ENCODE assay signal across 8 cellular contexts in genomic region chr15:92881570-92881837, GRCh38. TPM values are rescaled to one million over a fixed set of nuclear protein-coding genes. Genes with fewer than 3 reads are reported as not detected.
DNase-seq lines count a peak whose midpoint lies in the region; ATAC-seq and TF ChIP-seq lines count a peak whose summit lies in the region.

No MANE protein-coding gene starts in this region.

- TF ChIP-seq POLR2A in esophagus squamous epithelium (IDR thresholded peaks at IDR 0.05): no peak

- no peaks in the 10 kb centered on the region for H3K9me2 ChIP-seq in DOHH2 (replicated peaks; ENCODE audit: control insufficient read depth, low read length)

- H4K20me1 ChIP-seq in DOHH2 (ENCODE audit: control insufficient read depth, insufficient read depth, low read depth, low read length): peaks cover 6% of the 10 kb centered on the region; the same call in 1 of the 2 replicates

- TF ChIP-seq CTCF in DOHH2 (IDR thresholded peaks at IDR 0.05; ENCODE audit: low read depth, low read length, poor library complexity, severe bottlenecking) (no peak), esophagus squamous epithelium (IDR thresholded peaks at IDR 0.05) (no peak)

- no peak for DNase-seq in SK-N-MC (ENCODE audit: low read depth, low spot score)
- no peak for DNase-seq in esophagus squamous epithelium (lab: John Stamatoyannopoulos, UW)
- no peak for DNase-seq in pons (ENCODE audit: low spot score)
- no peak for DNase-seq in amniotic stem cell (lab: John Stamatoyannopoulos, UW)
- DNase-seq in effector CD8-positive, alpha-beta T cell (lab: John Stamatoyannopoulos, UW): no peak

- H3K79me2 ChIP-seq in DOHH2 (ENCODE audit: control insufficient read depth, low read length): peaks cover 45% of the 10 kb centered on the region

- H3K9ac ChIP-seq in SK-N-MC (ENCODE audit: insufficient read length) (peak overlapping the region; percentile 79), rectal smooth muscle tissue (ENCODE audit: low read length) (peak overlapping the region; percentile 57)

- H3K9me3 ChIP-seq in DOHH2 (ENCODE audit: control insufficient read depth, insufficient read depth, low read length) (no peaks in the 10 kb centered on the region), SK-N-MC (ENCODE audit: low read depth, low read length) (no peaks in the 10 kb centered on the region), esophagus squamous epithelium (no peaks in the 10 kb centered on the region)

- peak overlapping the region; percentile 72 for H3K4me2 ChIP-seq in DOHH2 (ENCODE audit: low read length)

- peak overlapping the region; percentile 60 for H3K27ac ChIP-seq in DOHH2 (ENCODE audit: low read depth, low read length)
- peak overlapping the region; percentile 84 for H3K27ac ChIP-seq in SK-N-MC
- H3K27ac ChIP-seq in esophagus squamous epithelium: peak overlapping the region; percentile 85 to 95 (median 93)
- peak overlapping the region; percentile 89 for H3K27ac ChIP-seq in rectal smooth muscle tissue (ENCODE audit: low read depth, low read length)

- H3K4me1 ChIP-seq in DOHH2 (ENCODE audit: control insufficient read depth, low read length) (peaks cover 68% of the 10 kb centered on the region), esophagus squamous epithelium (peaks cover 8 to 33% (median 13%) of the 10 kb centered on the region in 3 donors), rectal smooth muscle tissue (ENCODE audit: control insufficient read depth, insufficient read depth, low read length) (peaks cover 10% of the 10 kb centered on the region)

- peaks cover 25% of the 10 kb centered on the region for H3F3A ChIP-seq in DOHH2 (ENCODE audit: control insufficient read depth, insufficient read depth)

- 16 to 23% methylated on average over 5 of the region's 5 CpGs for WGBS in esophagus squamous epithelium, 2 donors

- H3K27me3 ChIP-seq in DOHH2 (ENCODE audit: control insufficient read depth, low read length): no peaks in the 10 kb centered on the region
- H3K27me3 ChIP-seq in esophagus squamous epithelium: no peaks in the 10 kb centered on the region
- no peaks in the 10 kb centered on the region for H3K27me3 ChIP-seq in rectal smooth muscle tissue (ENCODE audit: control insufficient read depth, insufficient read depth, low read length)

- ATAC-seq in GM18858 (IDR thresholded peaks at IDR 0.05; ENCODE audit: unreplicated experiment): no peak

- H3K4me3 ChIP-seq in DOHH2 (ENCODE audit: low read length) (peak overlapping the region; percentile 67), SK-N-MC (peak overlapping the region; percentile 78), esophagus squamous epithelium (peak overlapping the region; percentile 34 to 97 (median 60)), rectal smooth muscle tissue (ENCODE audit: low read length) (peak overlapping the region; percentile 70)

- H3K36me3 ChIP-seq in DOHH2 (ENCODE audit: control insufficient read depth, low read length) (peaks cover 36% of the 10 kb centered on the region), SK-N-MC (ENCODE audit: insufficient read depth, low read length) (peaks cover 29% of the 10 kb centered on the region), esophagus squamous epithelium (peaks cover 0 to 4% (median 0%) of the 10 kb centered on the region in 3 donors), rectal smooth muscle tissue (ENCODE audit: control insufficient read depth, insufficient read depth, low read length) (peaks cover 2% of the 10 kb centered on the region)

- intact Hi-C loops in esophagus squamous epithelium (cut with DNase I): loop anchor here (5.0 kb wide), 1 partner anchor 69 kb away; no protein-coding TSS in a partner anchor

RNA-seq across cellular contexts. Expression of gene CHD2, which starts 18.6 kb away (rescaled TPM):
- total RNA-seq in esophagus squamous epithelium: 100 to 1,000 TPM in 1 of 4 donors, 10 to 100 TPM in 3; 36.1 to 132 (median 74.8) TPM
